In genomic region chr1:10904396-10905358, GRCh38 we compare ENCODE assay signal across 1 cellular context.
A peak's percentile ranks its signal among the peaks of the same experiment; 100 is the strongest.
TF ChIP-seq lines count a peak whose summit lies in the region.

No MANE protein-coding gene starts in this region.

TF ChIP-seq in SK-N-SH treated with all-trans-retinoic acid at 6 μM for 48 hours, 23 proteins besides CTCF, POLR2A, EP300 and RAD21 (continued from another document):
- no peak for TF ChIP-seq POU6F1 (CRISPR knock-in tag; IDR thresholded peaks at IDR 0.05; ENCODE audit: borderline replicate concordance, low read depth)
- no peak for TF ChIP-seq ZNF70 (CRISPR knock-in tag; IDR thresholded peaks at IDR 0.05)
- TF ChIP-seq TCF4 (CRISPR knock-in tag; IDR thresholded peaks at IDR 0.05; ENCODE audit: borderline replicate concordance): peak; percentile 52; the same call in 1 of the 2 replicates
- no peak for TF ChIP-seq ZC3H10 (CRISPR knock-in tag; IDR thresholded peaks at IDR 0.05)
- TF ChIP-seq PPARA (CRISPR knock-in tag; IDR thresholded peaks at IDR 0.05; ENCODE audit: borderline replicate concordance): no peak
- no peak for TF ChIP-seq OSR1 (CRISPR knock-in tag; IDR thresholded peaks at IDR 0.05)
- TF ChIP-seq ZFP30 (CRISPR knock-in tag; IDR thresholded peaks at IDR 0.05): no peak
TF ChIP-seq in SK-N-SH treated with all-trans-retinoic acid at 6 μM for 48 hours: peak in this region for 4.
